Comparison of ENCODE assay signal across 7 cellular contexts in genomic region chr3:177441813-177442646, GRCh38.
A peak's percentile ranks its signal among the peaks of the same experiment; 100 is the strongest.
DNase-seq lines count a peak whose midpoint lies in the region; ATAC-seq and TF ChIP-seq lines count a peak whose summit lies in the region.

No MANE protein-coding gene starts in this region.

- no peaks in the 10 kb centered on the region for H3K36me3 ChIP-seq in stomach smooth muscle (ENCODE audit: control insufficient read depth in 2 of 2, insufficient read depth in 2 of 2, low read length in 2 of 2)
- no peaks in the 10 kb centered on the region for H3K36me3 ChIP-seq in tibial nerve

- H3K27me3 ChIP-seq in stomach smooth muscle (ENCODE audit: control insufficient read depth in 1 of 2, insufficient read depth in 2 of 2, low read length in 2 of 2), result no peaks in the 10 kb centered on the region
- no peaks in the 10 kb centered on the region for H3K27me3 ChIP-seq in tibial nerve

- DNase-seq in GM19238 (ENCODE audit: insufficient read length, low spot score), result peak; percentile 58
- peak; percentile 79 for DNase-seq in SIG-M5 treated with dmso at 0.1 percent for 504 hours (lab: John Stamatoyannopoulos, UW; ENCODE audit: unreplicated experiment)
- DNase-seq in tibial nerve (ENCODE audit: low spot score in 2 of 2), result no peak
- DNase-seq in activated CD4-positive, alpha-beta T cell treated with anti-CD3 and anti-CD28 coated beads for 4 hours, result no peak
- no peak for DNase-seq in NCI-H1092 (lab: John Stamatoyannopoulos, UW)

- TF ChIP-seq EP300 in tibial nerve (IDR thresholded peaks at IDR 0.05), result no peak

- 81 to 84% methylated on average over 12 of the region's 12 CpGs for WGBS in tibial nerve, 2 donors

- TF ChIP-seq POLR2A in tibial nerve (IDR thresholded peaks at IDR 0.05), result no peak

- H3K9me3 ChIP-seq in stomach smooth muscle (ENCODE audit: control insufficient read depth in 2 of 2, low read length in 2 of 2) (no peaks in the 10 kb centered on the region), tibial nerve (no peaks in the 10 kb centered on the region)

- TF ChIP-seq CTCF in tibial nerve (IDR thresholded peaks at IDR 0.05), result no peak

- H3K27ac ChIP-seq in stomach smooth muscle (ENCODE audit: low read length) (peak overlapping the region; percentile 89), tibial nerve (peak overlapping the region in 1 of 4 donors; percentile 27)

- ATAC-seq in HG02973 (IDR thresholded peaks at IDR 0.05; ENCODE audit: unreplicated experiment), result peak; percentile 97

- H3K4me1 ChIP-seq in stomach smooth muscle (ENCODE audit: control insufficient read depth, insufficient read depth, low read length) (peaks cover 26% of the 10 kb centered on the region), tibial nerve (peaks cover 0 to 3% (median 0%) of the 10 kb centered on the region in 4 donors)

- H3K4me3 ChIP-seq in stomach smooth muscle (ENCODE audit: low read length in 2 of 2) (peak overlapping the region; percentile 29 to 70), tibial nerve (no peak overlapping the region)

- peak overlapping the region; percentile 73 to 74 for H3K9ac ChIP-seq in stomach smooth muscle (ENCODE audit: low read length in 2 of 2)

Comparison
In these comparisons a context has a peak if more than half of its experiments do, and no peak if none do; other contexts are left out.
1. DNase-seq: peak in GM19238 (single experiment) and SIG-M5 treated with dmso at 0.1 percent for 504 hours (single experiment); none in tibial nerve (0 of 2), activated CD4-positive, alpha-beta T cell treated with anti-CD3 and anti-CD28 coated beads for 4 hours (0 of 2) and NCI-H1092 (single experiment).
2. H3K4me3 ChIP-seq: peak in stomach smooth muscle (2 of 2); none in tibial nerve (0 of 4).